ENCODE assay signal across 8 cellular contexts in genomic region chr2:43774617-43775016, GRCh38. TPM values are rescaled to one million over a fixed set of nuclear protein-coding genes. Genes with fewer than 3 reads are reported as not detected.
A peak's percentile ranks its signal among the peaks of the same experiment; 100 is the strongest.
DNase-seq lines count a peak whose midpoint lies in the region; ATAC-seq and TF ChIP-seq lines count a peak whose summit lies in the region.

No MANE protein-coding gene starts in this region.

- H3K4me1 ChIP-seq in SJSA1 (replicated peaks) = no peaks in the 10 kb centered on the region
- peaks cover 7% of the 10 kb centered on the region for H3K4me1 ChIP-seq in psoas muscle

- no peak for TF ChIP-seq CTCF in fibroblast of mammary gland (conservative IDR thresholded peaks at IDR 0.05; ENCODE audit: control insufficient read depth, insufficient read depth, low read depth, low read length)
- no peak for TF ChIP-seq CTCF in psoas muscle (IDR thresholded peaks at IDR 0.05)

- ATAC-seq in psoas muscle (peak in 1 of 4 donors; percentile 20), HG02798 (IDR thresholded peaks at IDR 0.05; ENCODE audit: poor library complexity, unreplicated experiment) (no peak)

- H3K4me3 ChIP-seq in GM08714 (ENCODE audit: low read length) (peak overlapping the region; percentile 87), SJSA1 (peak overlapping the region; percentile 48), fibroblast of mammary gland (ENCODE audit: control insufficient read depth, low read depth, low read length) (peak overlapping the region; percentile 94), psoas muscle (peak overlapping the region; percentile 85)

- WGBS in psoas muscle, 3 donors = 20 to 30% (median 23%) methylated on average over 7 of the region's 7 CpGs

- H3K36me3 ChIP-seq in SJSA1 (no peaks in the 10 kb centered on the region), psoas muscle (ENCODE audit: insufficient read depth in 1 of 2, low read depth in 1 of 2) (peaks cover 0 to 24% of the 10 kb centered on the region in 2 donors)

- DNase-seq in SJSA1 (ENCODE audit: low read depth in 1 of 2, low spot score in 2 of 2) = no peak
- DNase-seq in fibroblast of mammary gland (ENCODE audit: low read depth) = no peak
- DNase-seq in psoas muscle = no peak
- no peak for DNase-seq in putamen (ENCODE audit: low spot score)
- no peak for DNase-seq in SKM-1 (lab: John Stamatoyannopoulos, UW; ENCODE audit: unreplicated experiment)
- DNase-seq in NCI-H526 treated with DMSO at 0.1 percent for 48 hours (lab: John Stamatoyannopoulos, UW) = no peak

- H3K9me3 ChIP-seq in SJSA1 (replicated peaks) (no peaks in the 10 kb centered on the region), psoas muscle (no peaks in the 10 kb centered on the region)

- no peaks in the 10 kb centered on the region for H3K27me3 ChIP-seq in SJSA1 (replicated peaks)
- H3K27me3 ChIP-seq in psoas muscle (ENCODE audit: insufficient read depth in 3 of 3, low read length in 2 of 3) = no peaks in the 10 kb centered on the region

- intact Hi-C loops in psoas muscle (cut with DNase I) = loop anchor here in 1 of 2 donors (5.0 kb wide), 1 partner anchor 162 kb away; no protein-coding TSS in a partner anchor

- H3K27ac ChIP-seq in SJSA1 (peak overlapping the region; percentile 59; the same call in 1 of the 2 replicates), psoas muscle (peak overlapping the region; percentile 80)

RNA-seq across cellular contexts. Expression of gene DYNC2LI1, which starts 0.8 kb away (rescaled TPM):
- 12.7 and 15.7 TPM in 2 replicates for total RNA-seq in SJSA1 (2014; rRNA removed; shearing (Covaris generic))
- 10 to 100 TPM in 1 of 4 donors, 1 to 10 TPM in 3; 3.4 to 11.4 (median 7.9) TPM for total RNA-seq in psoas muscle
- 10 to 100 TPM in 1 of 3 donors, 1 to 10 TPM in 2; 7.2 to 23.7 (median 8.9) TPM for polyA plus RNA-seq in psoas muscle
